Comparison of ENCODE assay signal across 8 cellular contexts in the genomic region with DNA sequence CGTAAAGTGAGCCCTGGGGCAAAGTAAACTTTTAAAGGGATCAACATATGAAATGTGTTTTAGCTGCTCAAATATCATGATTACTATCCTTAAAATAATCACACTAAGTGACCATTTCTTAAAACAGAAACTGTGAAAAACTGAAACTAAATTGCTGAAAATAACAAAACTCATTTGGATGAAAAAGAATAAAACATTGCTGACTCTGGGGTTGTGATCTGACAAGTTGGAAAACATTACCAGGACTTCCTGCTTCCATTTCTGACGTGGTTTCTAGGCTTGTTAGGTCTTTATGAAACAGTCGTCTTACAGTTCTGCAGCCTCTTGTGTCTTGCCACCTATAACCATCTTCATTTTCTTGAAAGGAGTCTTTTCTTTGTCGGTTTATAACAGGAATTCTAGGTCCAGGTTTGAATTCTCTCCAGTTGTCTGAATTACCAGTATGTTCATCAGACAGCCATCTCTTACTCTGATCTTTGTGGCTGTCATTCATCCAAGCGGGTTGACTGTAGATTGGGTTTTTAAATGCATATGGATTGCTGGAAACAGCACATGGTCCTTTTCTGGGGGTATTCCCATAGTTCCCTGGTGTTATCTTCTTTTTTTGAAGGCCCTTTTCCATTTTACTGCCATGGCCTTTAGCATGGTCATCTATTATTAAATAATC. TPM values are rescaled to one million over a fixed set of nuclear protein-coding genes. Genes with fewer than 3 reads are reported as not detected.
DNase-seq lines count a peak whose midpoint lies in the region; ATAC-seq and TF ChIP-seq lines count a peak whose summit lies in the region.

No MANE protein-coding gene starts in this region.

- TF ChIP-seq POLR2A in upper lobe of left lung (IDR thresholded peaks at IDR 0.05) = peak in 1 of 4 donors; percentile 48

- TF ChIP-seq EP300 in upper lobe of left lung (IDR thresholded peaks at IDR 0.05) = no peak

- H3K36me3 ChIP-seq in heart right ventricle (peaks cover 0 to 29% (median 0%) of the 10 kb centered on the region in 9 donors), upper lobe of left lung (peaks cover 0 to 26% (median 0%) of the 10 kb centered on the region in 4 donors)

- POLR2A ChIA-PET in activated CD4-positive, alpha-beta memory T cell treated with anti-CD3 and anti-CD28 coated beads, Interleukin-2, amount 10 ng/mL, durations not matched to agents 7 days and 5 days (lab: Charles Lee) = interaction anchor here (0.8 to 1.8 kb wide), 9 partner anchors 12 to 70 kb away, joined by 3 to 13 read pairs (median 5); a partner anchor contains a TSS

- intact Hi-C loops in heart right ventricle (cut with DNase I) = loop anchor here in 2 of 10 donors (5.0 kb wide), 1 partner anchor 70 kb away; a partner anchor contains a TSS
- intact Hi-C loops in left ventricle myocardium superior (cut with micrococcal nuclease) = loop anchor here (10.0 kb wide), 1 partner anchor 618 kb away; no protein-coding TSS in a partner anchor

- H3K27ac Mint-ChIP-seq in activated CD4-positive, alpha-beta memory T cell treated with anti-CD3 and anti-CD28 coated beads, Interleukin-2, amount 10 ng/mL, durations not matched to agents 7 days and 5 days = peak overlapping the region; percentile 96

- ATAC-seq in heart right ventricle = no peak
- ATAC-seq in left ventricle myocardium superior = no peak
- ATAC-seq in upper lobe of left lung (ENCODE audit: low FRiP score in 2 of 2) = no peak
- no peak for ATAC-seq in HG03439 (IDR thresholded peaks at IDR 0.05; ENCODE audit: unreplicated experiment)

- H3K9me3 ChIP-seq in heart right ventricle = no peaks in the 10 kb centered on the region
- no peaks in the 10 kb centered on the region for H3K9me3 ChIP-seq in upper lobe of left lung

- H3K27me3 ChIP-seq in heart right ventricle = no peaks in the 10 kb centered on the region
- no peaks in the 10 kb centered on the region for H3K27me3 ChIP-seq in upper lobe of left lung

- WGBS in heart right ventricle, 2 donors = 51 to 66% methylated on average over 5 of the region's 5 CpGs
- 49 to 52% methylated on average over 5 of the region's 5 CpGs for WGBS in upper lobe of left lung, 2 donors

- peaks cover 49% of the 10 kb centered on the region for H3K4me1 Mint-ChIP-seq in activated CD4-positive, alpha-beta memory T cell treated with anti-CD3 and anti-CD28 coated beads, Interleukin-2, amount 10 ng/mL, durations not matched to agents 7 days and 5 days

- H3K4me3 ChIP-seq in heart right ventricle (peak overlapping the region in 8 of 10 donors; percentile 57 to 95 (median 90)), upper lobe of left lung (peak overlapping the region in 3 of 4 donors; percentile 67 to 93 (median 90))

- peaks cover 49% of the 10 kb centered on the region for H3K36me3 Mint-ChIP-seq in activated CD4-positive, alpha-beta memory T cell treated with anti-CD3 and anti-CD28 coated beads, Interleukin-2, amount 10 ng/mL, durations not matched to agents 7 days and 5 days (ENCODE audit: low read depth)

- peaks cover 3% of the 10 kb centered on the region for H3K27me3 Mint-ChIP-seq in activated CD4-positive, alpha-beta memory T cell treated with anti-CD3 and anti-CD28 coated beads, Interleukin-2, amount 10 ng/mL, durations not matched to agents 7 days and 5 days

- CTCF ChIA-PET in activated CD4-positive, alpha-beta memory T cell treated with anti-CD3 and anti-CD28 coated beads, Interleukin-2, amount 10 ng/mL, durations not matched to agents 7 days and 5 days (lab: Charles Lee) = no interaction called here

- no peak for TF ChIP-seq CTCF in heart right ventricle (IDR thresholded peaks at IDR 0.05)
- no peak for TF ChIP-seq CTCF in upper lobe of left lung (IDR thresholded peaks at IDR 0.05)

- H3K4me1 ChIP-seq in heart right ventricle (peaks cover 7 to 68% (median 42%) of the 10 kb centered on the region in 9 donors), upper lobe of left lung (peaks cover 42 to 66% (median 50%) of the 10 kb centered on the region in 4 donors)

- H3K9me3 Mint-ChIP-seq in activated CD4-positive, alpha-beta memory T cell treated with anti-CD3 and anti-CD28 coated beads, Interleukin-2, amount 10 ng/mL, durations not matched to agents 7 days and 5 days = no peaks in the 10 kb centered on the region

- H3K4me3 Mint-ChIP-seq in activated CD4-positive, alpha-beta memory T cell treated with anti-CD3 and anti-CD28 coated beads, Interleukin-2, amount 10 ng/mL, durations not matched to agents 7 days and 5 days = peak overlapping the region; percentile 96

- DNase-seq in heart right ventricle (no peak), left ventricle myocardium superior (no peak), iris pigment epithelial cell (ENCODE audit: low read depth) (peak; percentile 48), upper lobe of left lung (no peak), HPDE6-E6E7 (ENCODE audit: extremely low spot score) (no peak)
- no peak for DNase-seq in activated CD4-positive, alpha-beta memory T cell treated with anti-CD3 and anti-CD28 coated beads, Interleukin-2, amount 10 ng/mL, durations not matched to agents 7 days and 5 days
- DNase-seq in stimulated activated CD4-positive, alpha-beta T cell treated with anti-CD3 and anti-CD28 coated beads, Interleukin-4, amount 100 ng/mL, for 1 hour = no peak

- H3K27ac ChIP-seq in heart right ventricle (peak overlapping the region in 5 of 10 donors; percentile 1 to 99 (median 98)), upper lobe of left lung (peak overlapping the region in 2 of 4 donors; percentile 96 to 99)

RNA-seq across cellular contexts. Expression of a gene that starts 1.6 kb away (rescaled TPM):
- total RNA-seq in heart right ventricle (10 to 100 TPM; 11.0 to 16.7 (median 14.4) TPM), left ventricle myocardium superior (15.9 TPM), upper lobe of left lung (100 to 1,000 TPM in 1 of 6 donors, 10 to 100 TPM in 5; 28.6 to 159 (median 47.3) TPM)
- polyA plus RNA-seq in heart right ventricle = 10 to 100 TPM in 1 of 2 donors, 1 to 10 TPM in 1; 6.0 to 13.1 TPM
- total RNA-seq in activated CD4-positive, alpha-beta memory T cell treated with anti-CD3 and anti-CD28 coated beads, Interleukin-2, amount 10 ng/mL, durations not matched to agents 7 days and 5 days = 10 to 100 TPM; 59.3 to 63.1 TPM
